ENCODE assay signal across 2 cellular contexts in the genomic region with DNA sequence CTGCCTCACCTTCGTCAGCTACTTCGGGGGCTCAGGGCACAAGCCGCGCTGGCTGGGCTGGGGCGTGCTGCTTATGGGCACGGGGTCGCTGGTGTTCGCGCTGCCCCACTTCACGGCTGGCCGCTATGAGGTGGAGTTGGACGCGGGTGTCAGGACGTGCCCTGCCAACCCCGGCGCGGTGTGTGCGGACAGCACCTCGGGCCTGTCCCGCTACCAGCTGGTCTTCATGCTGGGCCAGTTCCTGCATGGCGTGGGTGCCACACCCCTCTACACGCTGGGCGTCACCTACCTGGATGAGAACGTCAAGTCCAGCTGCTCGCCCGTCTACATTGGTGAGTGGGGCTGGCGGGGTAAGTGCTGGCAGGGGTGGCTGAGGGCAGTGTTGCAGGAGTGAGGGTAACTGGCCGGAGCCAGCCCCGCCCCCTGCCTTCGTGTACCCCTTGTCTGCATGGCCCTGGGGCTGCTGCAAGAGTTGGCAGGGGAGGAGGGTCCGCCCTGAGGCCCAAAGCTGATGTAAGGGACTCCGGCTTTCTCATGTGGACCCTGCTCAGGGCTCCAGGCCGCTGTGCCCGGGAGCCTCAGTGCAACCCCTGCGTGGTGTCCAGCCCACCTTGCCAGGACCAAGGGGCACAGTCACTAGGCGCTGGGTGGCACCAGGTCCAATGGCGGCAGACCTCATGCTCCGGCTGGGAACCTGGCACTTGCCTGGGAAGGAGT.
TF ChIP-seq lines count a peak whose summit lies in the region.

No MANE protein-coding gene starts in this region.

TF ChIP-seq in HEK293, 187 proteins besides CTCF, POLR2A, EP300 and RAD21:
- 0 out of 2 replicates have a peak, but pooled peaks have one; percentile 5 for TF ChIP-seq KLF1 (tag by site-specific recombination; IDR thresholded peaks at IDR 0.05)
- TF ChIP-seq, protein P1, sequence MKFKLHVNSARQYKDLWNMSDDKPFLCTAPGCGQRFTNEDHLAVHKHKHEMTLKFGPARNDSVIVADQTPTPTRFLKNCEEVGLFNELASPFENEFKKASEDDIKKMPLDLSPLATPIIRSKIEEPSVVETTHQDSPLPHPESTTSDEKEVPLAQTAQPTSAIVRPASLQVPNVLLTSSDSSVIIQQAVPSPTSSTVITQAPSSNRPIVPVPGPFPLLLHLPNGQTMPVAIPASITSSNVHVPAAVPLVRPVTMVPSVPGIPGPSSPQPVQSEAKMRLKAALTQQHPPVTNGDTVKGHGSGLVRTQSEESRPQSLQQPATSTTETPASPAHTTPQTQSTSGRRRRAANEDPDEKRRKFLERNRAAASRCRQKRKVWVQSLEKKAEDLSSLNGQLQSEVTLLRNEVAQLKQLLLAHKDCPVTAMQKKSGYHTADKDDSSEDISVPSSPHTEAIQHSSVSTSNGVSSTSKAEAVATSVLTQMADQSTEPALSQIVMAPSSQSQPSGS (tag by site-specific recombination; IDR thresholded peaks at IDR 0.05; ENCODE audit: low read depth): no peak

TF ChIP-seq in IMR-90, 13 proteins besides CTCF, POLR2A, EP300 and RAD21:
- TF ChIP-seq BHLHE40 (IDR thresholded peaks at IDR 0.05; ENCODE audit: low read depth, low read length) (no peak), CHD1 (IDR thresholded peaks at IDR 0.05; ENCODE audit: low read depth, low read length) (no peak), USF2 (IDR thresholded peaks at IDR 0.05; ENCODE audit: low read depth, low read length) (no peak), MAZ (IDR thresholded peaks at IDR 0.05; ENCODE audit: borderline replicate concordance, low read depth, low read length) (no peak), FOS (IDR thresholded peaks at IDR 0.05; ENCODE audit: low read depth, low read length) (no peak)
- TF ChIP-seq, protein P2, sequence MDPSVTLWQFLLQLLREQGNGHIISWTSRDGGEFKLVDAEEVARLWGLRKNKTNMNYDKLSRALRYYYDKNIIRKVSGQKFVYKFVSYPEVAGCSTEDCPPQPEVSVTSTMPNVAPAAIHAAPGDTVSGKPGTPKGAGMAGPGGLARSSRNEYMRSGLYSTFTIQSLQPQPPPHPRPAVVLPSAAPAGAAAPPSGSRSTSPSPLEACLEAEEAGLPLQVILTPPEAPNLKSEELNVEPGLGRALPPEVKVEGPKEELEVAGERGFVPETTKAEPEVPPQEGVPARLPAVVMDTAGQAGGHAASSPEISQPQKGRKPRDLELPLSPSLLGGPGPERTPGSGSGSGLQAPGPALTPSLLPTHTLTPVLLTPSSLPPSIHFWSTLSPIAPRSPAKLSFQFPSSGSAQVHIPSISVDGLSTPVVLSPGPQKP (IDR thresholded peaks at IDR 0.05; ENCODE audit: borderline replicate concordance, low read depth, low read length): no peak
